ENCODE assay signal across 27 cellular contexts in the genomic region with DNA sequence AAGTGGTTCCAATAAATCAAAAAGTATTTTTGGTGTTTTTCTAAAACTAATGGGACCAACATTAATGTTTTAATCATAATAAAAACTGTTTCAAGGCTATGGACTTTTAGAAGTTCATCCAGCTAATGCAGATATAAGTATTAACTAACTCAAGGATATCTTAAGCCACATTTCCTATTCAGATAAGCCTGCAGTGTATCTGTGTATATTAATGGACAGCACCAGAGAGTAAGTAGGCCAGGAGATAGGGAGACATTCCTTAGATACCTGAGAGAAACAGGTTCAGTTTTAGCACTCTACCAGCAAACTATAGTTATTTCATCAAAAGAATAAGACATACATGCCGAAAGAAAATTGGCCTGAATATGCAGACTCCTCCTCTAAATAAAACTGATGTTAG. TPM values are rescaled to one million over a fixed set of nuclear protein-coding genes. Genes with fewer than 3 reads are reported as not detected.
"Had no signal": no experiment of that assay in that cellular context is flagged by ENCODE, and none has a peak within 500 bp of the region (broad histone marks: within the 10 kb centered on the region; RNA-seq: fewer than 3 reads in every experiment).

No MANE protein-coding gene starts in this region.

- H3K9me3 ChIP-seq: gastroesophageal sphincter, heart left ventricle, prostate gland, sigmoid colon, testis, tibial nerve, upper lobe of left lung had no signal

- DNase-seq: dorsolateral prefrontal cortex; effector CD4-positive, alpha-beta T cell; foreskin keratinocyte; heart left ventricle; hippocampal formation; islet precursor cell; kidney glomerular epithelial cell; mesenchymal stem cell; midbrain; naive thymus-derived CD4-positive, alpha-beta T cell; right cardiac atrium; sigmoid colon; stimulated activated CD4-positive, alpha-beta T cell treated with anti-CD3 and anti-CD28 coated beads, Interleukin-4, amount 100 ng/mL, for 4 hours; stimulated activated naive CD8-positive, alpha-beta T cell treated with anti-CD3 and anti-CD28 coated beads, Interleukin-15, Interleukin-2, amounts not matched to agents 100 U/mL and 50 U/mL, for 24 hours; substantia nigra; testis; upper lobe of left lung had no signal

- H3K9ac ChIP-seq: neural progenitor cell had no signal

- H3K27me3 Mint-ChIP-seq: naive thymus-derived CD4-positive, alpha-beta T cell; stimulated activated memory B cell treated with anti-CD40 and anti-IgM and Interleukin-4, amounts not matched to agents 10 μg/mL and 1 μg/mL and 100 μg/mL, for 72 hours had no signal

- H3K27me3 ChIP-seq: dorsolateral prefrontal cortex, foreskin keratinocyte, gastroesophageal sphincter, heart left ventricle, neural progenitor cell, sigmoid colon, testis, tibial nerve, upper lobe of left lung had no signal

- H3K27ac ChIP-seq: dorsolateral prefrontal cortex, epithelial cell of prostate, foreskin keratinocyte, gastroesophageal sphincter, prostate gland, sigmoid colon, testis, tibial nerve, upper lobe of left lung had no signal

- H3K27ac Mint-ChIP-seq: naive thymus-derived CD4-positive, alpha-beta T cell; neural progenitor cell; stimulated activated memory B cell treated with anti-CD40 and anti-IgM and Interleukin-4, amounts not matched to agents 10 μg/mL and 1 μg/mL and 100 μg/mL, for 72 hours had no signal

- H3K9me3 Mint-ChIP-seq: neural progenitor cell; stimulated activated memory B cell treated with anti-CD40 and anti-IgM and Interleukin-4, amounts not matched to agents 10 μg/mL and 1 μg/mL and 100 μg/mL, for 72 hours had no signal

- H2AFZ ChIP-seq: neural progenitor cell had no signal

- H3K4me1 Mint-ChIP-seq: nephron had no signal

- ATAC-seq: esophagus mucosa; foreskin keratinocyte; gastroesophageal sphincter; heart left ventricle; naive thymus-derived CD4-positive, alpha-beta T cell; right cardiac atrium; stimulated activated memory B cell treated with anti-CD40 and anti-IgM and Interleukin-4, amounts not matched to agents 10 μg/mL and 1 μg/mL and 100 μg/mL, for 72 hours; stimulated activated naive CD8-positive, alpha-beta T cell treated with anti-CD3 and anti-CD28 coated beads, Interleukin-15, Interleukin-2, amounts not matched to agents 100 U/mL and 50 U/mL, for 24 hours had no signal

- H3K4me1 ChIP-seq: foreskin keratinocyte, prostate gland, testis, tibial nerve, upper lobe of left lung had no signal

- H3K4me3 ChIP-seq: dorsolateral prefrontal cortex, gastroesophageal sphincter, heart left ventricle, neural progenitor cell, prostate gland, sigmoid colon, testis, tibial nerve, upper lobe of left lung had no signal

- H3K4me3 Mint-ChIP-seq: naive thymus-derived CD4-positive, alpha-beta T cell; nephron; neural progenitor cell; stimulated activated memory B cell treated with anti-CD40 and anti-IgM and Interleukin-4, amounts not matched to agents 10 μg/mL and 1 μg/mL and 100 μg/mL, for 72 hours had no signal

RNA-seq across cellular contexts. Expression of gene SLC3A1, which starts 58.7 kb away (rescaled TPM):
- total RNA-seq: esophagus mucosa, foreskin keratinocyte, lung microvascular endothelial cell, skeletal muscle tissue had no signal
- polyA plus RNA-seq: foreskin keratinocyte had no signal
